ENCODE assay signal across 11 cellular contexts in the genomic region with DNA sequence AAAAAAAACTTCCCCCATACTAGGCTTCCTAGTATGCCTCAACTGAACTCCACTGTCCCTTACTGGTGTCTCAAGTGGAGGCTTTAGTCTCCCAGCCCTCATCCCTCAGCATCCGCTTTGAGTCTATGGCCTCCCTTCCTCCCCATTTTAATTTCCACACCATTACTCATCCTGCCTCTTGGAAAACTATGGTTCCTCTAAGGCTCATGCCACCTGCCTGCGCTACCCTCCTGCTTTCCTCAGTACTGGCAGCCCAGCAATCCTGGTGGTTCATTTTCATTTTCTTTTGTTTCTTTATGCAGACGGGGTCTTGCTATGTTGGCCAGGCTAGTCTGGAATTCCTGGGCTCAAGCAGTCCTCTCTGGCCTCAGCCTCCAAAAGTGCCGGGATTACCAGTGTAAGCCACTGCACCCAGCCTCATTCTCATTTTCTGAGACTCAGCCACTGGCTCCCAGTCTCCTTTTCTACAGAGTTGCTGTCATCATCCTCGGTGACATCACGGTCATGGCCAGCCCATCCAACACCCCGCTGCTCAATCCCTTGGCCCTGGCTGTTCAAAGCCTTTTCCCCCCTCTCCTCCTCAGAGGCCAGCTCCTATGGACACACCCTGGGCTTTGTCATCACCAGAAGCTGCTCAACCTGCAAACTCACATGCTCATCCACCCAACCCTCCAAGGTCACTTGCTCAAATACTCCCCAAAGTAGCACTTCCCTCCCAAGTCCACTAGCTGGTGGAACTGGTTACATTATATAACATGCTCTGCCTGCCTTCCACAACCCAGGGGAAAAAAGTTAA. TPM values are rescaled to one million over a fixed set of nuclear protein-coding genes. Genes with fewer than 3 reads are reported as not detected.
DNase-seq lines count a peak whose midpoint lies in the region; ATAC-seq and TF ChIP-seq lines count a peak whose summit lies in the region.
"Had no signal": no experiment of that assay in that cellular context is flagged by ENCODE, and none has a peak within 500 bp of the region (broad histone marks: within the 10 kb centered on the region; RNA-seq: fewer than 3 reads in every experiment).

No MANE protein-coding gene starts in this region.

- RAD21 ChIA-PET in HCT116 (lab: Charles Lee; ENCODE audit: low non-redundant PET in 1 of 2, low total read pairs in 2 of 2, uncharacterized antibody in 2 of 2, unreplicated experiment in 2 of 2), result interaction anchor here in 1 of 2 experiments (0.5 kb wide), 1 partner anchor 127 kb away, joined by 3 read pairs; no protein-coding TSS in a partner anchor

- no peaks in the 10 kb centered on the region for H3K36me3 ChIP-seq in HCT116 (ENCODE audit: control insufficient read depth in 1 of 2, insufficient read depth in 2 of 2, low read length in 2 of 2)
- H3K36me3 ChIP-seq in gastroesophageal sphincter, result no peaks in the 10 kb centered on the region

- H3K27ac Mint-ChIP-seq in activated B cell treated with CpG ODN at 0.5 μM for 24 hours, result peak overlapping the region; percentile 71
- H3K27ac Mint-ChIP-seq in stimulated activated effector memory CD8-positive, alpha-beta T cell treated with anti-CD3 and anti-CD28 coated beads, Interleukin-12 subunit alpha, Interleukin-12 subunit beta, amount 100 ng/mL, for 72 hours, result peak overlapping the region; percentile 100

- peak overlapping the region; percentile 83; the same call in 1 of the 2 replicates for H3K4me2 ChIP-seq in HCT116 (ENCODE audit: low read length)

- H3K27me3 Mint-ChIP-seq in activated B cell treated with CpG ODN at 0.5 μM for 24 hours, result no peaks in the 10 kb centered on the region

- 89 to 94% methylated on average over 6 of the region's 7 CpGs for WGBS in gastroesophageal sphincter (ENCODE audit: low coverage in 1 of 2), 2 donors

- no peak overlapping the region for H2AFZ ChIP-seq in HCT116 (ENCODE audit: low read depth, low read length, poor library complexity, severe bottlenecking)

- H3K9me3 Mint-ChIP-seq in activated B cell treated with CpG ODN at 0.5 μM for 24 hours, result no peaks in the 10 kb centered on the region
- H3K9me3 Mint-ChIP-seq in stimulated activated effector memory CD8-positive, alpha-beta T cell treated with anti-CD3 and anti-CD28 coated beads, Interleukin-12 subunit alpha, Interleukin-12 subunit beta, amount 100 ng/mL, for 72 hours, result no peaks in the 10 kb centered on the region

- CTCF ChIA-PET in HCT116 (lab: Charles Lee), result no interaction called here
- CTCF ChIA-PET in activated B cell treated with CpG ODN at 0.5 μM for 24 hours (lab: Charles Lee), result no interaction called here
- CTCF ChIA-PET in GM10248 (lab: Yijun Ruan, JAX), result interaction anchor here (1.3 to 2.6 kb wide), 3 partner anchors 8 to 78 kb away, joined by 3 to 7 read pairs (median 4); no protein-coding TSS in a partner anchor

- no peaks in the 10 kb centered on the region for H4K20me1 ChIP-seq in HCT116 (ENCODE audit: insufficient read depth)

- BruUV-seq in HCT116 (replicated peaks; lab: Mats Ljungman, UMichigan), result no TSS peak

- H3K27me3 ChIP-seq in HCT116 (ENCODE audit: insufficient read depth, low read length) (no peaks in the 10 kb centered on the region), gastroesophageal sphincter (no peaks in the 10 kb centered on the region)

- intact Hi-C loops in HCT116 (cut with micrococcal nuclease), result no loop called here
- intact Hi-C loops in activated B cell treated with CpG ODN at 0.5 μM for 24 hours (cut with micrococcal nuclease), result loop anchor here (10.0 kb wide), 1 partner anchor 74 kb away; no protein-coding TSS in a partner anchor

- POLR2A ChIA-PET in HCT116 (lab: Charles Lee) (interaction anchor here (0.7 to 1.3 kb wide), 2 partner anchors 23 to 129 kb away, joined by 3 to 4 read pairs; partner anchors contain the start of gene PYGO2), activated B cell treated with CpG ODN at 0.5 μM for 24 hours (lab: Charles Lee) (interaction anchor here (0.7 kb wide), 1 partner anchor 23 kb away, joined by 3 read pairs; the partner anchor contains the start of gene PYGO2), GM10248 (lab: Yijun Ruan, JAX) (interaction anchor here (0.6 to 2.1 kb wide), 3 partner anchors 13 to 67 kb away, joined by 3 to 6 read pairs (median 5); partner anchors contain the start of gene CKS1B)

- no peak for TF ChIP-seq CTCF in HCT116 (IDR thresholded peaks at IDR 0.05 in 2 of 3, conservative IDR thresholded peaks at IDR 0.05 in 1 of 3; ENCODE audit: borderline replicate concordance in 1 of 3, insufficient read depth in 1 of 3, low read depth in 2 of 3, low read length in 2 of 3)
- TF ChIP-seq CTCF in activated B cell treated with CpG ODN at 0.5 μM for 24 hours (IDR thresholded peaks at IDR 0.05), result no peak
- no peak for TF ChIP-seq CTCF in gastroesophageal sphincter (IDR thresholded peaks at IDR 0.05)
- no peak for TF ChIP-seq CTCF in GM10248 (IDR thresholded peaks at IDR 0.05; ENCODE audit: control extremely low read depth, extremely low read depth, low read depth, missing control alignments)

- H3K9me3 ChIP-seq in HCT116 (ENCODE audit: control insufficient read depth in 1 of 2, insufficient read depth in 1 of 2, low read depth in 1 of 2, low read length in 2 of 2), result no peaks in the 10 kb centered on the region
- H3K9me3 ChIP-seq in gastroesophageal sphincter, result no peaks in the 10 kb centered on the region

- H3K79me2 ChIP-seq in HCT116 (ENCODE audit: insufficient read depth, low read length), result no peaks in the 10 kb centered on the region

- H3K4me1 ChIP-seq in HCT116 (ENCODE audit: control insufficient read depth in 1 of 2, insufficient read depth in 2 of 2, low read length in 2 of 2) (peaks cover 15 to 45% of the 10 kb centered on the region in 2 experiments), gastroesophageal sphincter (peaks cover 3 to 62% (median 15%) of the 10 kb centered on the region in 3 donors)

- TF ChIP-seq POLR2A in HCT116 (IDR thresholded peaks at IDR 0.05; ENCODE audit: borderline replicate concordance, extremely low read depth, insufficient read depth, insufficient read length) (no peak), gastroesophageal sphincter (IDR thresholded peaks at IDR 0.05) (no peak)

- no peak overlapping the region for H3K4me3 ChIP-seq in HCT116 (replicated peaks in 1 of 2; ENCODE audit: low read depth in 1 of 2, low read length in 2 of 2)
- H3K4me3 ChIP-seq in gastroesophageal sphincter, result no peak overlapping the region

- no peak overlapping the region for H3K9ac ChIP-seq in HCT116 (ENCODE audit: low read length)

- H3K27ac ChIP-seq in HCT116 (ENCODE audit: low read depth, low read length) (no peak overlapping the region), gastroesophageal sphincter (peak overlapping the region; percentile 91 to 99 (median 97))

- DNase-seq in HCT116 (ENCODE audit: low read depth, low spot score), result no peak
- DNase-seq in activated B cell treated with CpG ODN at 0.5 μM for 24 hours, result no peak
- DNase-seq in stimulated activated effector memory CD8-positive, alpha-beta T cell treated with anti-CD3 and anti-CD28 coated beads, Interleukin-12 subunit alpha, Interleukin-12 subunit beta, amount 100 ng/mL, for 72 hours (ENCODE audit: low spot score in 2 of 2), result no peak
- DNase-seq in GDM1 (lab: John Stamatoyannopoulos, UW), result no peak
- no peak for DNase-seq in globus pallidus (ENCODE audit: low spot score)
- no peak for DNase-seq in GM10248 (ENCODE audit: extremely low spot score)
- DNase-seq: cerebellar nuclear complex, kidney glomerular epithelial cell, NCI-H1694 had no signal

- peaks cover 79% of the 10 kb centered on the region for H3K4me1 Mint-ChIP-seq in activated B cell treated with CpG ODN at 0.5 μM for 24 hours
- peaks cover 74% of the 10 kb centered on the region for H3K4me1 Mint-ChIP-seq in stimulated activated effector memory CD8-positive, alpha-beta T cell treated with anti-CD3 and anti-CD28 coated beads, Interleukin-12 subunit alpha, Interleukin-12 subunit beta, amount 100 ng/mL, for 72 hours

- no peaks in the 10 kb centered on the region for H3K9me2 ChIP-seq in HCT116 (ENCODE audit: insufficient read depth)

- TF ChIP-seq RAD21 in HCT116 (IDR thresholded peaks at IDR 0.05; ENCODE audit: low read depth), result no peak

- ATAC-seq in HCT116 (no peak), activated B cell treated with CpG ODN at 0.5 μM for 24 hours (ENCODE audit: low read depth) (no peak), gastroesophageal sphincter (no peak), GM21515 (IDR thresholded peaks at IDR 0.05; ENCODE audit: unreplicated experiment) (no peak)
- no peak for ATAC-seq in stimulated activated effector memory CD8-positive, alpha-beta T cell treated with anti-CD3 and anti-CD28 coated beads, Interleukin-12 subunit alpha, Interleukin-12 subunit beta, amount 100 ng/mL, for 72 hours

- H3K36me3 Mint-ChIP-seq in activated B cell treated with CpG ODN at 0.5 μM for 24 hours (ENCODE audit: low read depth), result peaks cover 13% of the 10 kb centered on the region
- peaks cover 35% of the 10 kb centered on the region for H3K36me3 Mint-ChIP-seq in stimulated activated effector memory CD8-positive, alpha-beta T cell treated with anti-CD3 and anti-CD28 coated beads, Interleukin-12 subunit alpha, Interleukin-12 subunit beta, amount 100 ng/mL, for 72 hours

- H3K4me3 Mint-ChIP-seq in activated B cell treated with CpG ODN at 0.5 μM for 24 hours, result peak overlapping the region; percentile 45
- peak overlapping the region; percentile 96 for H3K4me3 Mint-ChIP-seq in stimulated activated effector memory CD8-positive, alpha-beta T cell treated with anti-CD3 and anti-CD28 coated beads, Interleukin-12 subunit alpha, Interleukin-12 subunit beta, amount 100 ng/mL, for 72 hours

- TF ChIP-seq EP300 in gastroesophageal sphincter (IDR thresholded peaks at IDR 0.05), result no peak

TF ChIP-seq in HCT116, 20 proteins besides CTCF, POLR2A, EP300 and RAD21 (continues in another document):
- no peak for TF ChIP-seq ELF1 (IDR thresholded peaks at IDR 0.05; ENCODE audit: borderline replicate concordance, low read depth)

RNA-seq across cellular contexts. Expression of gene PMVK, which starts 2.3 kb away (rescaled TPM):
- 24.0 TPM for total RNA-seq in HCT116 (2021; ENCODE audit: unreplicated experiment)
- polyA plus RNA-seq in HCT116 (2012), result 34.6 and 43.4 TPM in 2 replicates
- 24.6 and 26.3 TPM in 2 replicates for total RNA-seq in activated B cell treated with CpG ODN at 0.5 μM for 24 hours
- total RNA-seq in gastroesophageal sphincter, result 10 to 100 TPM; 15.8 to 21.3 (median 18.2) TPM

RNA-seq across cellular contexts. Expression of gene PBXIP1, which starts 17.1 kb away (rescaled TPM):
- total RNA-seq in HCT116 (2021; ENCODE audit: unreplicated experiment), result 12.6 TPM
- polyA plus RNA-seq in HCT116 (2012), result 12.5 and 17.2 TPM in 2 replicates
- 42.4 and 43.2 TPM in 2 replicates for total RNA-seq in activated B cell treated with CpG ODN at 0.5 μM for 24 hours
- total RNA-seq in gastroesophageal sphincter, result 100 to 1,000 TPM; 205 to 371 (median 283) TPM

RNA-seq across cellular contexts. Expression of gene PYGO2, which starts 22.8 kb away (rescaled TPM):
- 37.2 TPM for total RNA-seq in HCT116 (2021; ENCODE audit: unreplicated experiment)
- 17.0 and 22.1 TPM in 2 replicates for polyA plus RNA-seq in HCT116 (2012)
- 33.1 and 38.1 TPM in 2 replicates for total RNA-seq in activated B cell treated with CpG ODN at 0.5 μM for 24 hours
- 10 to 100 TPM; 19.1 to 40.1 (median 25.7) TPM for total RNA-seq in gastroesophageal sphincter

RNA-seq across cellular contexts. Expression of gene SHC1, which starts 31.7 kb away (rescaled TPM):
- 148 TPM for total RNA-seq in HCT116 (2021; ENCODE audit: unreplicated experiment)
- 135 and 142 TPM in 2 replicates for polyA plus RNA-seq in HCT116 (2012)
- 59.3 and 60.9 TPM in 2 replicates for total RNA-seq in activated B cell treated with CpG ODN at 0.5 μM for 24 hours
- total RNA-seq in gastroesophageal sphincter, result 100 to 1,000 TPM in 1 of 4 donors, 10 to 100 TPM in 3; 69.1 to 104 (median 90.2) TPM

RNA-seq across cellular contexts. Expression of gene CKS1B, which starts 35.7 kb away (rescaled TPM):
- total RNA-seq in HCT116 (2021; ENCODE audit: unreplicated experiment) (229 TPM), activated B cell treated with CpG ODN at 0.5 μM for 24 hours (25.3 and 26.6 TPM in 2 replicates), gastroesophageal sphincter (10 to 100 TPM in 3 of 4 donors, 1 to 10 TPM in 1; 7.5 to 24.2 (median 17.6) TPM)
- 490 and 557 TPM in 2 replicates for polyA plus RNA-seq in HCT116 (2012)
